Comparison of ENCODE assay signal across 7 cellular contexts in genomic region chr4:20248155-20248558, GRCh38. TPM values are rescaled to one million over a fixed set of nuclear protein-coding genes. Genes with fewer than 3 reads are reported as not detected.
DNase-seq lines count a peak whose midpoint lies in the region; ATAC-seq and TF ChIP-seq lines count a peak whose summit lies in the region.

No MANE protein-coding gene starts in this region.

- TF ChIP-seq CTCF in GM06990 (IDR thresholded peaks at IDR 0.05; ENCODE audit: insufficient read depth, low read length, poor library complexity, severe bottlenecking) (peak; percentile 63), fibroblast of lung (conservative IDR thresholded peaks at IDR 0.05 in 1 of 2, IDR thresholded peaks at IDR 0.05 in 1 of 2; ENCODE audit: low read depth in 1 of 2, low read length in 2 of 2) (peak; percentile 71 to 72)

- no peak for ATAC-seq in stimulated activated effector memory CD8-positive, alpha-beta T cell treated with anti-CD3 and anti-CD28 coated beads, Interleukin-12 subunit alpha, Interleukin-12 subunit beta, amount 100 ng/mL, for 72 hours

- no peak overlapping the region for H3K4me3 ChIP-seq in GM06990 (replicated peaks; ENCODE audit: low read depth, low read length)
- no peak overlapping the region for H3K4me3 ChIP-seq in Jurkat, Clone E6-1 (ENCODE audit: low read length)
- no peak overlapping the region for H3K4me3 ChIP-seq in fibroblast of lung (replicated peaks in 1 of 4; ENCODE audit: control extremely low read depth in 1 of 4, insufficient read depth in 1 of 4, low read depth in 3 of 4, low read length in 4 of 4)

- no peak for DNase-seq in GM06990 (ENCODE audit: extremely low read depth, insufficient read length)
- DNase-seq in Jurkat, Clone E6-1 (ENCODE audit: low read depth, low spot score), result peak; percentile 24
- peak; percentile 83 for DNase-seq in RPMI7951 (ENCODE audit: low read depth)
- peak; percentile 66 to 85 for DNase-seq in fibroblast of lung (ENCODE audit: low read depth in 2 of 2)
- peak; percentile 70 for DNase-seq in renal cortical epithelial cell (ENCODE audit: low read depth)
- no peak for DNase-seq in activated gamma-delta T cell (lab: John Stamatoyannopoulos, UW)
- no peak for DNase-seq in stimulated activated effector memory CD8-positive, alpha-beta T cell treated with anti-CD3 and anti-CD28 coated beads, Interleukin-12 subunit alpha, Interleukin-12 subunit beta, amount 100 ng/mL, for 72 hours (ENCODE audit: low spot score in 2 of 2)

- no peak overlapping the region for H2AFZ ChIP-seq in fibroblast of lung (ENCODE audit: low read length)

- H3K4me1 ChIP-seq in fibroblast of lung (ENCODE audit: control insufficient read depth, extremely low read depth, insufficient read depth, low read length), result peaks cover 5% of the 10 kb centered on the region

- no peak overlapping the region for H3K4me2 ChIP-seq in fibroblast of lung (ENCODE audit: extremely low read depth, insufficient read depth, low read length)

- no peaks in the 10 kb centered on the region for H3K9me3 ChIP-seq in fibroblast of lung (ENCODE audit: control insufficient read depth, insufficient read depth, low read depth, low read length)

- no peaks in the 10 kb centered on the region for H3K36me3 ChIP-seq in GM06990 (ENCODE audit: control insufficient read depth, insufficient read depth, low read length)
- no peaks in the 10 kb centered on the region for H3K36me3 ChIP-seq in fibroblast of lung (ENCODE audit: control insufficient read depth, insufficient read depth, low read length)

- H3K4me1 Mint-ChIP-seq in stimulated activated effector memory CD8-positive, alpha-beta T cell treated with anti-CD3 and anti-CD28 coated beads, Interleukin-12 subunit alpha, Interleukin-12 subunit beta, amount 100 ng/mL, for 72 hours, result no peaks in the 10 kb centered on the region

- no peak overlapping the region for H3K9ac ChIP-seq in fibroblast of lung (ENCODE audit: insufficient read depth, low read length)

- no peak overlapping the region for H3K27ac ChIP-seq in fibroblast of lung (ENCODE audit: insufficient read depth, low read length)

- H3K27me3 ChIP-seq in GM06990 (replicated peaks; ENCODE audit: control insufficient read depth, insufficient read depth, low read length), result no peaks in the 10 kb centered on the region; the same call in 1 of the 2 replicates
- no peaks in the 10 kb centered on the region for H3K27me3 ChIP-seq in fibroblast of lung (ENCODE audit: control insufficient read depth, insufficient read depth, low read length)

- H3K27ac Mint-ChIP-seq in stimulated activated effector memory CD8-positive, alpha-beta T cell treated with anti-CD3 and anti-CD28 coated beads, Interleukin-12 subunit alpha, Interleukin-12 subunit beta, amount 100 ng/mL, for 72 hours, result no peak overlapping the region

- H3K79me2 ChIP-seq in fibroblast of lung (ENCODE audit: control insufficient read depth, insufficient read depth, low read length), result peaks cover 7% of the 10 kb centered on the region

- no peaks in the 10 kb centered on the region for H3K36me3 Mint-ChIP-seq in stimulated activated effector memory CD8-positive, alpha-beta T cell treated with anti-CD3 and anti-CD28 coated beads, Interleukin-12 subunit alpha, Interleukin-12 subunit beta, amount 100 ng/mL, for 72 hours

- peaks cover 7% of the 10 kb centered on the region for H3K9me3 Mint-ChIP-seq in stimulated activated effector memory CD8-positive, alpha-beta T cell treated with anti-CD3 and anti-CD28 coated beads, Interleukin-12 subunit alpha, Interleukin-12 subunit beta, amount 100 ng/mL, for 72 hours

- no peaks in the 10 kb centered on the region for H4K20me1 ChIP-seq in fibroblast of lung (ENCODE audit: control insufficient read depth, extremely low read depth, insufficient read depth, low read length)

- H3K4me3 Mint-ChIP-seq in stimulated activated effector memory CD8-positive, alpha-beta T cell treated with anti-CD3 and anti-CD28 coated beads, Interleukin-12 subunit alpha, Interleukin-12 subunit beta, amount 100 ng/mL, for 72 hours, result no peak overlapping the region

RNA-seq across cellular contexts. Expression of gene SLIT2, which starts 3.5 kb away (rescaled TPM):
- 2.2 TPM for polyA plus RNA-seq in Jurkat, Clone E6-1 (2012; ENCODE audit: insufficient read depth, insufficient read length)
- total RNA-seq in RPMI7951 (2014; rRNA removed; shearing (Covaris generic)), result 12.7 and 13.8 TPM in 2 replicates
- 12.6 and 21.1 TPM in 2 replicates for total RNA-seq in fibroblast of lung
- polyA plus RNA-seq in fibroblast of lung, result 25.8 and 27.8 TPM in 2 replicates
- 17.0 and 21.8 TPM in 2 replicates for polyA plus RNA-seq in fibroblast of lung (2012)
- 23.5 and 23.8 TPM in 2 replicates for polyA minus RNA-seq in fibroblast of lung (ENCODE audit: low replicate concordance)
- total RNA-seq in renal cortical epithelial cell, result 3.5 and 4.1 TPM in 2 replicates

Comparison
In these comparisons a context has a peak if more than half of its experiments do, and no peak if none do; other contexts are left out.
1. DNase-seq: peak in Jurkat, Clone E6-1 (single experiment), RPMI7951 (single experiment), fibroblast of lung (2 of 2) and renal cortical epithelial cell (single experiment); none in GM06990 (single experiment), activated gamma-delta T cell (single experiment) and stimulated activated effector memory CD8-positive, alpha-beta T cell treated with anti-CD3 and anti-CD28 coated beads, Interleukin-12 subunit alpha, Interleukin-12 subunit beta, amount 100 ng/mL, for 72 hours (0 of 2).